ENCODE assay signal across 15 cellular contexts in the genomic region with DNA sequence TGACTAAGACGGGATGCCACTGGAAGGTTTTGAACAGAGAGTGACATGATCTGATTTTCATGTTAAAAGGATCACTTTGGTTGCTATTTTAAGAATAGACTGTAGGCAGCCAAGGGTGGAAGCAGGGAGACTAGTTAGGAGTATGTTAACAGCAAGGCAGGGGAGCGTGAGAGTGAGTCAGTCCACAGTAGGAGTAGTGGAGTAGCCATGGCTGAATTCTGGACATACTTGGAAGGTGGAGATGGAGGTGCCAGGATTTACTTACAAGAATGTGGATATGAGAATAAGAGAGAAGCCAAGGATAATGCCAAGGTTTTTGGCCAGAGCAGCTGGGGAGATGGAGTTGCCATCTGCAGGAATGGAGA.
DNase-seq lines count a peak whose midpoint lies in the region; ATAC-seq and TF ChIP-seq lines count a peak whose summit lies in the region.
"Had no signal": no experiment of that assay in that cellular context is flagged by ENCODE, and none has a peak within 500 bp of the region (broad histone marks: within the 10 kb centered on the region; RNA-seq: fewer than 3 reads in every experiment).

No MANE protein-coding gene starts in this region.

- H3K4me1 ChIP-seq in smooth muscle cell (ENCODE audit: low read depth): no peaks in the 10 kb centered on the region
- H3K4me1 ChIP-seq in lower lobe of right lung: no peaks in the 10 kb centered on the region

- intact Hi-C loops in lower lobe of right lung (cut with DNase I): no loop called here

- TF ChIP-seq CTCF in fibroblast of mammary gland (conservative IDR thresholded peaks at IDR 0.05; ENCODE audit: control insufficient read depth, insufficient read depth, low read depth, low read length) (no peak), smooth muscle cell (IDR thresholded peaks at IDR 0.05; ENCODE audit: borderline replicate concordance, insufficient read depth, poor library complexity, severe bottlenecking) (no peak), lower lobe of right lung (IDR thresholded peaks at IDR 0.05) (no peak)

- no peaks in the 10 kb centered on the region for H4K20me1 ChIP-seq in smooth muscle cell (ENCODE audit: low read depth)

- peak overlapping the region; percentile 67 for H3K27ac ChIP-seq in smooth muscle cell (ENCODE audit: low read depth)
- H3K27ac ChIP-seq in lower lobe of right lung: no peak overlapping the region
- H3K27ac ChIP-seq: dorsolateral prefrontal cortex had no signal

- peak overlapping the region; percentile 3 for H3K4me2 ChIP-seq in smooth muscle cell

- no peak overlapping the region for H2AFZ ChIP-seq in smooth muscle cell (ENCODE audit: low read depth)

- H3K36me3 Mint-ChIP-seq in activated T-cell treated with anti-CD3 and anti-CD28 coated beads, Interleukin-2, amount 50 U/mL, for 72 hours (ENCODE audit: insufficient read depth in 2 of 2): peaks cover 8 to 21% of the 10 kb centered on the region in 2 donors

- H3K9ac ChIP-seq in smooth muscle cell (ENCODE audit: low read depth): no peak overlapping the region

- no peaks in the 10 kb centered on the region for H3K27me3 ChIP-seq in smooth muscle cell (ENCODE audit: low read depth)
- H3K27me3 ChIP-seq in lower lobe of right lung (ENCODE audit: low read depth): no peaks in the 10 kb centered on the region
- H3K27me3 ChIP-seq: dorsolateral prefrontal cortex had no signal

- H3K36me3 ChIP-seq in smooth muscle cell (ENCODE audit: low read depth) (peaks cover 9% of the 10 kb centered on the region), lower lobe of right lung (no peaks in the 10 kb centered on the region)

- peaks cover 0 to 5% of the 10 kb centered on the region in 2 donors for H3K9me3 Mint-ChIP-seq in activated T-cell treated with anti-CD3 and anti-CD28 coated beads, Interleukin-2, amount 50 U/mL, for 72 hours

- no peaks in the 10 kb centered on the region for H3K27me3 Mint-ChIP-seq in activated T-cell treated with anti-CD3 and anti-CD28 coated beads, Interleukin-2, amount 50 U/mL, for 72 hours (ENCODE audit: low read depth)
- H3K27me3 Mint-ChIP-seq: activated naive CD8-positive, alpha-beta T cell had no signal

- no peaks in the 10 kb centered on the region for H3K79me2 ChIP-seq in smooth muscle cell (ENCODE audit: low read depth)

- H3K27ac Mint-ChIP-seq in activated T-cell treated with anti-CD3 and anti-CD28 coated beads, Interleukin-2, amount 50 U/mL, for 72 hours: no peak overlapping the region
- H3K27ac Mint-ChIP-seq: activated naive CD8-positive, alpha-beta T cell had no signal

- H3K4me1 Mint-ChIP-seq in activated T-cell treated with anti-CD3 and anti-CD28 coated beads, Interleukin-2, amount 50 U/mL, for 72 hours (ENCODE audit: low read depth): peaks cover 40% of the 10 kb centered on the region

- H3K4me3 Mint-ChIP-seq in activated T-cell treated with anti-CD3 and anti-CD28 coated beads, Interleukin-2, amount 50 U/mL, for 72 hours: peak overlapping the region; percentile 0 to 18
- H3K4me3 Mint-ChIP-seq: activated naive CD8-positive, alpha-beta T cell had no signal

- H3K9me3 ChIP-seq in smooth muscle cell (replicated peaks; ENCODE audit: low read depth) (no peaks in the 10 kb centered on the region), lower lobe of right lung (no peaks in the 10 kb centered on the region)

- no peak for ATAC-seq in activated T-cell treated with anti-CD3 and anti-CD28 coated beads, Interleukin-2, amount 50 U/mL, for 72 hours (replicated peaks in 1 of 2)
- peak; percentile 76 for ATAC-seq in SK-N-SH treated with all-trans-retinoic acid at 6 μM for 48 hours
- ATAC-seq in lower lobe of right lung: no peak
- no peak for ATAC-seq in HG03565 (IDR thresholded peaks at IDR 0.05; ENCODE audit: unreplicated experiment)
- ATAC-seq in GM18873 (IDR thresholded peaks at IDR 0.05; ENCODE audit: low FRiP score, unreplicated experiment): no peak
- ATAC-seq: HCT116 had no signal

- 54% methylated on average over 2 of the region's 2 CpGs for WGBS in smooth muscle cell (ENCODE audit: low lambda C conversion rate)

- DNase-seq in activated T-cell treated with anti-CD3 and anti-CD28 coated beads, Interleukin-2, amount 50 U/mL, for 72 hours: no peak
- DNase-seq in activated T-cell treated with anti-CD3 and anti-CD28 coated beads, Interleukin-2, amount 50 U/mL, for 48 hours: no peak
- DNase-seq in fibroblast of mammary gland (ENCODE audit: low read depth) (peak; percentile 22), smooth muscle cell (lab: John Stamatoyannopoulos, UW; ENCODE audit: unreplicated experiment) (no peak), lower lobe of right lung (no peak)
- DNase-seq: activated CD4-positive, alpha-beta T cell treated with anti-CD3 and anti-CD28 coated beads, Interleukin-2, amount 50 U/mL, for 1 hour; DMS53; dorsolateral prefrontal cortex; NCI-H2029; stimulated activated CD4-positive, alpha-beta T cell treated with anti-CD3 and anti-CD28 coated beads, Interleukin-15, amount 100 ng/mL, for 24 hours had no signal

- H3K4me3 ChIP-seq in fibroblast of mammary gland (ENCODE audit: control insufficient read depth, low read depth, low read length) (no peak overlapping the region), smooth muscle cell (no peak overlapping the region), lower lobe of right lung (no peak overlapping the region)
- H3K4me3 ChIP-seq: dorsolateral prefrontal cortex had no signal

- no peaks in the 10 kb centered on the region for H3F3A ChIP-seq in smooth muscle cell (ENCODE audit: low read depth)

TF ChIP-seq in SK-N-SH treated with all-trans-retinoic acid at 6 μM for 48 hours, 23 proteins besides CTCF, POLR2A, EP300 and RAD21:
- TF ChIP-seq, protein P1, sequence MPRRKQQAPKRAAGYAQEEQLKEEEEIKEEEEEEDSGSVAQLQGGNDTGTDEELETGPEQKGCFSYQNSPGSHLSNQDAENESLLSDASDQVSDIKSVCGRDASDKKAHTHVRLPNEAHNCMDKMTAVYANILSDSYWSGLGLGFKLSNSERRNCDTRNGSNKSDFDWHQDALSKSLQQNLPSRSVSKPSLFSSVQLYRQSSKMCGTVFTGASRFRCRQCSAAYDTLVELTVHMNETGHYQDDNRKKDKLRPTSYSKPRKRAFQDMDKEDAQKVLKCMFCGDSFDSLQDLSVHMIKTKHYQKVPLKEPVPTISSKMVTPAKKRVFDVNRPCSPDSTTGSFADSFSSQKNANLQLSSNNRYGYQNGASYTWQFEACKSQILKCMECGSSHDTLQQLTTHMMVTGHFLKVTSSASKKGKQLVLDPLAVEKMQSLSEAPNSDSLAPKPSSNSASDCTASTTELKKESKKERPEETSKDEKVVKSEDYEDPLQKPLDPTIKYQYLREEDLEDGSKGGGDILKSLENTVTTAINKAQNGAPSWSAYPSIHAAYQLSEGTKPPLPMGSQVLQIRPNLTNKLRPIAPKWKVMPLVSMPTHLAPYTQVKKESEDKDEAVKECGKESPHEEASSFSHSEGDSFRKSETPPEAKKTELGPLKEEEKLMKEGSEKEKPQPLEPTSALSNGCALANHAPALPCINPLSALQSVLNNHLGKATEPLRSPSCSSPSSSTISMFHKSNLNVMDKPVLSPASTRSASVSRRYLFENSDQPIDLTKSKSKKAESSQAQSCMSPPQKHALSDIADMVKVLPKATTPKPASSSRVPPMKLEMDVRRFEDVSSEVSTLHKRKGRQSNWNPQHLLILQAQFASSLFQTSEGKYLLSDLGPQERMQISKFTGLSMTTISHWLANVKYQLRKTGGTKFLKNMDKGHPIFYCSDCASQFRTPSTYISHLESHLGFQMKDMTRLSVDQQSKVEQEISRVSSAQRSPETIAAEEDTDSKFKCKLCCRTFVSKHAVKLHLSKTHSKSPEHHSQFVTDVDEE (CRISPR knock-in tag; IDR thresholded peaks at IDR 0.05): no peak
- no peak for TF ChIP-seq ZC3H10 (CRISPR knock-in tag; IDR thresholded peaks at IDR 0.05)
- TF ChIP-seq ESRRG (CRISPR knock-in tag; IDR thresholded peaks at IDR 0.05): no peak
- no peak for TF ChIP-seq TCF4 (CRISPR knock-in tag; IDR thresholded peaks at IDR 0.05; ENCODE audit: borderline replicate concordance)
- no peak for TF ChIP-seq TOX (CRISPR knock-in tag; IDR thresholded peaks at IDR 0.05; ENCODE audit: borderline replicate concordance)
- no peak for TF ChIP-seq PPARA (CRISPR knock-in tag; IDR thresholded peaks at IDR 0.05; ENCODE audit: borderline replicate concordance)
- TF ChIP-seq ZNF8 (CRISPR knock-in tag; IDR thresholded peaks at IDR 0.05): no peak
- no peak for TF ChIP-seq SNAI2 (CRISPR knock-in tag; IDR thresholded peaks at IDR 0.05)
- TF ChIP-seq ZFP3 (CRISPR knock-in tag; IDR thresholded peaks at IDR 0.05): no peak
- TF ChIP-seq ZFP30 (CRISPR knock-in tag; IDR thresholded peaks at IDR 0.05): no peak
- no peak for TF ChIP-seq RARB (CRISPR knock-in tag; IDR thresholded peaks at IDR 0.05)
- TF ChIP-seq ZNF70 (CRISPR knock-in tag; IDR thresholded peaks at IDR 0.05): no peak
- no peak for TF ChIP-seq ISL1 (CRISPR knock-in tag; IDR thresholded peaks at IDR 0.05)
- no peak for TF ChIP-seq OSR1 (CRISPR knock-in tag; IDR thresholded peaks at IDR 0.05)
- TF ChIP-seq, protein P2, sequence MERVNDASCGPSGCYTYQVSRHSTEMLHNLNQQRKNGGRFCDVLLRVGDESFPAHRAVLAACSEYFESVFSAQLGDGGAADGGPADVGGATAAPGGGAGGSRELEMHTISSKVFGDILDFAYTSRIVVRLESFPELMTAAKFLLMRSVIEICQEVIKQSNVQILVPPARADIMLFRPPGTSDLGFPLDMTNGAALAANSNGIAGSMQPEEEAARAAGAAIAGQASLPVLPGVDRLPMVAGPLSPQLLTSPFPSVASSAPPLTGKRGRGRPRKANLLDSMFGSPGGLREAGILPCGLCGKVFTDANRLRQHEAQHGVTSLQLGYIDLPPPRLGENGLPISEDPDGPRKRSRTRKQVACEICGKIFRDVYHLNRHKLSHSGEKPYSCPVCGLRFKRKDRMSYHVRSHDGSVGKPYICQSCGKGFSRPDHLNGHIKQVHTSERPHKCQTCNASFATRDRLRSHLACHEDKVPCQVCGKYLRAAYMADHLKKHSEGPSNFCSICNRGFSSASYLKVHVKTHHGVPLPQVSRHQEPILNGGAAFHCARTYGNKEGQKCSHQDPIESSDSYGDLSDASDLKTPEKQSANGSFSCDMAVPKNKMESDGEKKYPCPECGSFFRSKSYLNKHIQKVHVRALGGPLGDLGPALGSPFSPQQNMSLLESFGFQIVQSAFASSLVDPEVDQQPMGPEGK (CRISPR knock-in tag; IDR thresholded peaks at IDR 0.05; ENCODE audit: borderline replicate concordance): no peak
- no peak for TF ChIP-seq CSDC2 (CRISPR knock-in tag; IDR thresholded peaks at IDR 0.05)
TF ChIP-seq in SK-N-SH treated with all-trans-retinoic acid at 6 μM for 48 hours: peak in this region for 0.
